8 cellular contexts compared by ENCODE assay signal in genomic region chr7:2862831-2863361, GRCh38. TPM values are rescaled to one million over a fixed set of nuclear protein-coding genes. Genes with fewer than 3 reads are reported as not detected.
DNase-seq lines count a peak whose midpoint lies in the region; ATAC-seq and TF ChIP-seq lines count a peak whose summit lies in the region.

No MANE protein-coding gene starts in this region.

- H3K4me2 ChIP-seq in SK-N-SH, result peak overlapping the region; percentile 60; the same call in 1 of the 2 replicates

- H3K27me3 ChIP-seq in SK-N-SH (ENCODE audit: insufficient read depth) (no peaks in the 10 kb centered on the region), thoracic aorta (replicated peaks; ENCODE audit: insufficient read depth) (no peaks in the 10 kb centered on the region)

- H3K9me2 ChIP-seq in SK-N-SH, result no peaks in the 10 kb centered on the region

- no peaks in the 10 kb centered on the region for H3K36me3 Mint-ChIP-seq in activated CD8-positive, alpha-beta T cell treated with anti-CD3 and anti-CD28 coated beads, Interleukin-2, amount 10 ng/mL, durations not matched to agents 7 days and 5 days (ENCODE audit: low read depth)

- CTCF ChIA-PET in SK-N-SH (lab: Yijun Ruan, JAX), result interaction anchor here (1.3 kb wide), 1 partner anchor 25 kb away, joined by 3 read pairs; no protein-coding TSS in a partner anchor
- CTCF ChIA-PET in activated CD8-positive, alpha-beta T cell treated with anti-CD3 and anti-CD28 coated beads, Interleukin-2, amount 10 ng/mL, durations not matched to agents 7 days and 5 days (lab: Charles Lee), result no interaction called here

- no peak for TF ChIP-seq EP300 in SK-N-SH (IDR thresholded peaks at IDR 0.05; ENCODE audit: borderline replicate concordance in 1 of 2, low read depth in 1 of 2, low read length in 1 of 2)

- H3K4me3 Mint-ChIP-seq in activated CD8-positive, alpha-beta T cell treated with anti-CD3 and anti-CD28 coated beads, Interleukin-2, amount 10 ng/mL, durations not matched to agents 7 days and 5 days, result peak overlapping the region; percentile 64

- H3K36me3 ChIP-seq in SK-N-SH (replicated peaks in 1 of 2; ENCODE audit: control insufficient read depth in 1 of 2, insufficient read depth in 2 of 2, low read length in 1 of 2) (no peaks in the 10 kb centered on the region), thoracic aorta (no peaks in the 10 kb centered on the region)

- H3F3A ChIP-seq in SK-N-SH (replicated peaks; ENCODE audit: insufficient read depth), result peaks cover 4% of the 10 kb centered on the region

- ATAC-seq in SK-N-SH treated with all-trans-retinoic acid at 6 μM for 48 hours (no peak; the same call in 2 of the 3 replicates), thoracic aorta (ENCODE audit: insufficient number of reproducible peaks, low FRiP score, low read depth) (no peak), GM21737 (IDR thresholded peaks at IDR 0.05; ENCODE audit: unreplicated experiment) (no peak), HG03457 (IDR thresholded peaks at IDR 0.05; ENCODE audit: unreplicated experiment) (no peak)
- peak; percentile 55 for ATAC-seq in activated CD8-positive, alpha-beta T cell treated with anti-CD3 and anti-CD28 coated beads, Interleukin-2, amount 10 ng/mL, durations not matched to agents 7 days and 5 days

- H3K4me3 ChIP-seq in SK-N-SH (ENCODE audit: low read depth in 2 of 2, low read length in 1 of 2), result no peak overlapping the region
- H3K4me3 ChIP-seq in thoracic aorta, result peak overlapping the region; percentile 51

- no peaks in the 10 kb centered on the region for H3K9me3 Mint-ChIP-seq in activated CD8-positive, alpha-beta T cell treated with anti-CD3 and anti-CD28 coated beads, Interleukin-2, amount 10 ng/mL, durations not matched to agents 7 days and 5 days (ENCODE audit: insufficient read depth)

- H3K27ac ChIP-seq in SK-N-SH (ENCODE audit: low read depth in 2 of 2, low read length in 1 of 2), result peak overlapping the region in 1 of 2 experiments; percentile 82; a peak in 2 of 4 replicates
- peak overlapping the region; percentile 94 to 99 for H3K27ac ChIP-seq in thoracic aorta

- no peaks in the 10 kb centered on the region for H4K20me1 ChIP-seq in SK-N-SH (ENCODE audit: insufficient read depth)

- H3K4me1 ChIP-seq in SK-N-SH (ENCODE audit: control insufficient read depth in 1 of 2, insufficient read depth in 2 of 2, low read depth in 1 of 2, low read length in 1 of 2), result peaks cover 3 to 13% of the 10 kb centered on the region in 2 experiments; a peak in 3 of 4 replicates
- H3K4me1 ChIP-seq in thoracic aorta (ENCODE audit: control insufficient read depth in 1 of 2, low read depth in 2 of 2), result peaks cover 18 to 28% of the 10 kb centered on the region in 2 donors

- no peaks in the 10 kb centered on the region for H3K9me3 ChIP-seq in SK-N-SH
- no peaks in the 10 kb centered on the region for H3K9me3 ChIP-seq in thoracic aorta

- peak overlapping the region; percentile 98 for H2AFZ ChIP-seq in SK-N-SH (ENCODE audit: low read depth)

- TF ChIP-seq RAD21 in SK-N-SH (IDR thresholded peaks at IDR 0.05; ENCODE audit: low read length), result no peak

- no peaks in the 10 kb centered on the region for H3K79me2 ChIP-seq in SK-N-SH (ENCODE audit: insufficient read depth)

- peak overlapping the region; percentile 54; the same call in 1 of the 2 replicates for H3K9ac ChIP-seq in SK-N-SH

- WGBS in SK-N-SH (ENCODE audit: low lambda C conversion rate), result 93% methylated on average over 22 of the region's 22 CpGs

- POLR2A ChIA-PET in SK-N-SH (lab: Yijun Ruan, JAX), result no interaction called here
- POLR2A ChIA-PET in activated CD8-positive, alpha-beta T cell treated with anti-CD3 and anti-CD28 coated beads, Interleukin-2, amount 10 ng/mL, durations not matched to agents 7 days and 5 days (lab: Charles Lee), result no interaction called here

- no peak for TF ChIP-seq CTCF in SK-N-SH (IDR thresholded peaks at IDR 0.05)
- TF ChIP-seq CTCF in thoracic aorta (IDR thresholded peaks at IDR 0.05), result no peak

- DNase-seq in SK-N-SH (no peak), islet precursor cell (peak; percentile 70), thoracic aorta (ENCODE audit: low spot score) (no peak), NCI-H1105 treated with DMSO at 0.1 percent for 48 hours (lab: John Stamatoyannopoulos, UW) (no peak)
- DNase-seq in activated CD8-positive, alpha-beta T cell treated with anti-CD3 and anti-CD28 coated beads, Interleukin-2, amount 10 ng/mL, durations not matched to agents 7 days and 5 days, result peak; percentile 74

- peak overlapping the region; percentile 86 for H3K27ac Mint-ChIP-seq in activated CD8-positive, alpha-beta T cell treated with anti-CD3 and anti-CD28 coated beads, Interleukin-2, amount 10 ng/mL, durations not matched to agents 7 days and 5 days

- H3K4me1 Mint-ChIP-seq in activated CD8-positive, alpha-beta T cell treated with anti-CD3 and anti-CD28 coated beads, Interleukin-2, amount 10 ng/mL, durations not matched to agents 7 days and 5 days (ENCODE audit: low read depth), result peaks cover 28% of the 10 kb centered on the region

- H3K27me3 Mint-ChIP-seq in activated CD8-positive, alpha-beta T cell treated with anti-CD3 and anti-CD28 coated beads, Interleukin-2, amount 10 ng/mL, durations not matched to agents 7 days and 5 days (ENCODE audit: low read depth), result peaks cover 15% of the 10 kb centered on the region

TF ChIP-seq in SK-N-SH, 30 proteins besides CTCF, POLR2A, EP300 and RAD21 (continues in another document):
- TF ChIP-seq EZH2phosphoT487 (IDR thresholded peaks at IDR 0.05; ENCODE audit: borderline replicate concordance, low read depth) (no peak), NFIC (IDR thresholded peaks at IDR 0.05; ENCODE audit: borderline replicate concordance) (no peak), POLR2AphosphoS5 (IDR thresholded peaks at IDR 0.05; ENCODE audit: low read depth, low read length) (no peak), RXRA (IDR thresholded peaks at IDR 0.05; ENCODE audit: borderline replicate concordance, low read depth) (no peak), REST (IDR thresholded peaks at IDR 0.05; ENCODE audit: low read depth, low read length) (no peak)

TF ChIP-seq in SK-N-SH treated with all-trans-retinoic acid at 6 μM for 48 hours, 23 proteins besides CTCF, POLR2A, EP300 and RAD21 (continues in another document):
- TF ChIP-seq PATZ1 (CRISPR knock-in tag; IDR thresholded peaks at IDR 0.05; ENCODE audit: borderline replicate concordance) (no peak), TOX (CRISPR knock-in tag; IDR thresholded peaks at IDR 0.05; ENCODE audit: borderline replicate concordance) (no peak), SNAI2 (CRISPR knock-in tag; IDR thresholded peaks at IDR 0.05) (no peak), ZFP3 (CRISPR knock-in tag; IDR thresholded peaks at IDR 0.05) (no peak), TSHZ2 (CRISPR knock-in tag; IDR thresholded peaks at IDR 0.05) (no peak), ZC3H10 (CRISPR knock-in tag; IDR thresholded peaks at IDR 0.05) (no peak), ISL1 (CRISPR knock-in tag; IDR thresholded peaks at IDR 0.05) (no peak), CSDC2 (CRISPR knock-in tag; IDR thresholded peaks at IDR 0.05) (no peak), ARNTL (CRISPR knock-in tag; IDR thresholded peaks at IDR 0.05; ENCODE audit: borderline replicate concordance, low read depth) (no peak), ESRRG (CRISPR knock-in tag; IDR thresholded peaks at IDR 0.05) (no peak), PPARA (CRISPR knock-in tag; IDR thresholded peaks at IDR 0.05; ENCODE audit: borderline replicate concordance) (no peak)

RNA-seq across cellular contexts. Expression of gene GNA12, which starts 18.8 kb away (rescaled TPM):
- 55.3 and 64.8 TPM in 2 replicates for polyA plus RNA-seq in SK-N-SH (2012; rRNA removed)
- 39.3 and 56.9 TPM in 2 replicates for polyA plus RNA-seq in SK-N-SH (2012; cell fraction: cytosol; rRNA removed)
- polyA plus RNA-seq in SK-N-SH (2012; cell fraction: nucleus; rRNA removed), result 41.0 and 50.4 TPM in 2 replicates
- 10 to 100 TPM; 17.9 to 18.1 TPM for total RNA-seq in activated CD8-positive, alpha-beta T cell treated with anti-CD3 and anti-CD28 coated beads, Interleukin-2, amount 10 ng/mL, durations not matched to agents 7 days and 5 days
- total RNA-seq in thoracic aorta, result 10 to 100 TPM; 27.6 to 48.8 TPM

Comparison
In these comparisons a context has a peak if more than half of its experiments do, and no peak if none do; other contexts are left out.
1. DNase-seq: peak in activated CD8-positive, alpha-beta T cell treated with anti-CD3 and anti-CD28 coated beads, Interleukin-2, amount 10 ng/mL, durations not matched to agents 7 days and 5 days (single experiment) and islet precursor cell (single experiment); none in SK-N-SH (single experiment), thoracic aorta (single experiment) and NCI-H1105 treated with DMSO at 0.1 percent for 48 hours (single experiment).